ENCODE assay signal across 9 cellular contexts in genomic region chr14:60238955-60239354, GRCh38.
"Had no signal": no experiment of that assay in that cellular context is flagged by ENCODE, and none has a peak within 500 bp of the region (broad histone marks: within the 10 kb centered on the region; RNA-seq: fewer than 3 reads in every experiment).

No MANE protein-coding gene starts in this region.

- DNase-seq: GM23248, H9, HCEC 1CT, IMR-90, KG1 had no signal

- H3K4me3 ChIP-seq: GM23248, K562 had no signal

- H2AFZ ChIP-seq: GM23248 had no signal

- H3K4me3 Mint-ChIP-seq: H9 had no signal

- H3K27ac ChIP-seq: GM23248, HL-60 had no signal

- FAIRE-seq: H1, H54, K562 had no signal

- H3K9me3 Mint-ChIP-seq: H9 had no signal

- ATAC-seq: K562 had no signal
